ENCODE assay signal across 17 cellular contexts in the genomic region with DNA sequence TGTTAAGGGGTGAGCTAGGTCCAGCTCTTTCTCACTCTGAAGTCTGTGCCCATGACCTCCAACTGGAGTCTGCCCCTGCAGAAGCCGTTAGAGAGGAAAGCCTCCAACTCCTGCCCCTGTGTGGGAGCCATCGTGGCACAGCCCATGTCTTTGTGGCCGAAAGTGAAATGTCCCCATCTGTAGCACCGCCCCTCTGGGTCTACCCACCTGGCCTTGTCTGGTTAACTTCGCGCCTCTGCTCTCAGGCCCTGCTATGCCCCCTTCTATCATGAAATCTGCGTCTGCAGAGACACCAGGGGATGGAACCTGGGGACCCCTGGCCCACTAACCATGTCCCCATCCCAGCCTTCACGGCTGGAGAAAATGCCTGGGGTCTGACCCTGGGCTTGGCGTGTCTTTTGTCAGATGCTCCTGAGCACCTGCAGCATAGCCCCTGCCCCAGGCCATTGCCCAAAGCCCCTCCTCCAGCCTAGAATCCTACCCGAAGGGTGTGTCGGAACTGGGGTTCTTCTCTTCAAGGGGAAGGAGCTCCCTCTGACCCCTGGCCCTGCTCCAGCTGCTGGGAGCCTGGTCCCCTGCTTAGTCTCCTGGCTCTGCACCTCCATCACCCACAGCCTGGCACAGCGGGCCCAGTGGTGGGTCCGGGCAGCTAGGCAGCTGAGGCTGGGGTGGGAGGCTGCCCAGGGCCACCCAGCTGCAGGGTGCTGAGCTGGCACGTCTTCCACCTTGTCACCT.
"Had no signal": no experiment of that assay in that cellular context is flagged by ENCODE, and none has a peak within 500 bp of the region (broad histone marks: within the 10 kb centered on the region; RNA-seq: fewer than 3 reads in every experiment).

No MANE protein-coding gene starts in this region.

- H3K27ac Mint-ChIP-seq: activated naive CD8-positive, alpha-beta T cell treated with anti-CD3 and anti-CD28 coated beads, Interleukin-2, amount 10 ng/mL, durations not matched to agents 7 days and 5 days; activated T-cell treated with anti-CD3 and anti-CD28 coated beads, Interleukin-2, amount 50 U/mL, for 72 hours; stimulated activated naive CD8-positive, alpha-beta T cell treated with anti-CD3 and anti-CD28 coated beads, Interleukin-15, amount 100 ng/mL, for 72 hours had no signal

- H3K4me1 Mint-ChIP-seq: activated naive CD8-positive, alpha-beta T cell treated with anti-CD3 and anti-CD28 coated beads, Interleukin-2, amount 10 ng/mL, durations not matched to agents 7 days and 5 days; stimulated activated naive CD8-positive, alpha-beta T cell treated with anti-CD3 and anti-CD28 coated beads, Interleukin-15, amount 100 ng/mL, for 72 hours had no signal

- H3K27ac ChIP-seq: breast epithelium, thoracic aorta had no signal

- H3K4me3 ChIP-seq: breast epithelium, lung, thoracic aorta had no signal

- H3K27me3 Mint-ChIP-seq: activated naive CD8-positive, alpha-beta T cell treated with anti-CD3 and anti-CD28 coated beads, Interleukin-2, amount 10 ng/mL, durations not matched to agents 7 days and 5 days; naive B cell had no signal

- H3K9me3 Mint-ChIP-seq: activated naive CD8-positive, alpha-beta T cell treated with anti-CD3 and anti-CD28 coated beads, Interleukin-2, amount 10 ng/mL, durations not matched to agents 7 days and 5 days; activated T-cell treated with anti-CD3 and anti-CD28 coated beads, Interleukin-2, amount 50 U/mL, for 72 hours; naive B cell; stimulated activated naive CD8-positive, alpha-beta T cell treated with anti-CD3 and anti-CD28 coated beads, Interleukin-15, amount 100 ng/mL, for 72 hours had no signal

- H3K9me3 ChIP-seq: breast epithelium, thoracic aorta had no signal

- DNase-seq: activated CD4-positive, alpha-beta T cell treated with anti-CD3 and anti-CD28 coated beads, Interleukin-2, amount 50 U/mL, for 4 hours; activated CD8-positive, alpha-beta memory T cell treated with anti-CD3 and anti-CD28 coated beads, Interleukin-2, amount 50 U/mL, for 4 hours; activated naive CD8-positive, alpha-beta T cell treated with anti-CD3 and anti-CD28 coated beads, Interleukin-2, amount 10 ng/mL, durations not matched to agents 7 days and 5 days; activated T-cell treated with anti-CD3 and anti-CD28 coated beads, Interleukin-2, amount 50 U/mL, for 72 hours; aorta; glutamatergic neuron; midbrain; naive B cell; retina; stimulated activated CD4-positive, alpha-beta T cell treated with anti-CD3 and anti-CD28 coated beads, Interleukin-4, amount 100 ng/mL, for 1 hour; stimulated activated CD8-positive, alpha-beta memory T cell treated with anti-CD3 and anti-CD28 coated beads, Interleukin-4, amount 100 ng/mL, for 48 hours; stimulated activated naive CD8-positive, alpha-beta T cell treated with anti-CD3 and anti-CD28 coated beads, Interleukin-15, amount 100 ng/mL, for 72 hours had no signal

- ATAC-seq: activated CD4-positive, CD25-positive, alpha-beta regulatory T cell treated with anti-CD3 and anti-CD28 coated beads, Interleukin-2, amount 50 U/mL, for 24 hours; activated T-cell treated with anti-CD3 and anti-CD28 coated beads, Interleukin-2, amount 50 U/mL, for 72 hours; esophagus mucosa; stimulated activated naive CD8-positive, alpha-beta T cell treated with anti-CD3 and anti-CD28 coated beads, Interleukin-15, amount 100 ng/mL, for 72 hours had no signal

- H3K4me3 Mint-ChIP-seq: activated naive CD8-positive, alpha-beta T cell treated with anti-CD3 and anti-CD28 coated beads, Interleukin-2, amount 10 ng/mL, durations not matched to agents 7 days and 5 days; activated T-cell treated with anti-CD3 and anti-CD28 coated beads, Interleukin-2, amount 50 U/mL, for 72 hours; naive B cell; stimulated activated naive CD8-positive, alpha-beta T cell treated with anti-CD3 and anti-CD28 coated beads, Interleukin-15, amount 100 ng/mL, for 72 hours had no signal
